Comparison of ENCODE assay signal across 8 cellular contexts in genomic region chr7:2558620-2559282, GRCh38. TPM values are rescaled to one million over a fixed set of nuclear protein-coding genes. Genes with fewer than 3 reads are reported as not detected.
DNase-seq lines count a peak whose midpoint lies in the region; ATAC-seq and TF ChIP-seq lines count a peak whose summit lies in the region.

Gene IQCE, plus strand, starts transcription at chr7:2558979. Its CDS starts 203 bp downstream, at chr7:2559182.

- peaks cover 19 to 22% of the 10 kb centered on the region in 2 donors for H3K4me1 Mint-ChIP-seq in natural killer cell treated with Interleukin-12 subunit alpha and Interleukin-12 subunit beta and Interleukin-15 and Interleukin-18, amount 100 ng/mL, for 72 hours (ENCODE audit: low read depth in 2 of 2)

- no peaks in the 10 kb centered on the region for H3K36me3 Mint-ChIP-seq in natural killer cell treated with Interleukin-12 subunit alpha and Interleukin-12 subunit beta and Interleukin-15 and Interleukin-18, amount 100 ng/mL, for 72 hours

- TF ChIP-seq POLR2A in Raji (IDR thresholded peaks at IDR 0.05; ENCODE audit: insufficient read depth, low read depth, low read length): peak; percentile 43; the same call in 1 of the 2 replicates

- H3K27ac Mint-ChIP-seq in natural killer cell treated with Interleukin-12 subunit alpha and Interleukin-12 subunit beta and Interleukin-15 and Interleukin-18, amount 100 ng/mL, for 72 hours: peak within 1 kb of the TSS; percentile 50 to 78

- DNase-seq in DMS153 (lab: John Stamatoyannopoulos, UW) (peak; percentile 90), fibroblast of the aortic adventitia (ENCODE audit: low read depth) (peak; percentile 83)
- DNase-seq in activated effector memory CD4-positive, alpha-beta T cell treated with Interleukin-2 at 50 U/mL for 16 hours: peak; percentile 86
- peak; percentile 98 for DNase-seq in natural killer cell treated with Interleukin-12 subunit alpha and Interleukin-12 subunit beta and Interleukin-15 and Interleukin-18, amount 100 ng/mL, for 72 hours (ENCODE audit: low spot score)
- DNase-seq in stimulated activated naive CD4-positive, alpha-beta T cell treated with Interleukin-2 at 50 U/mL for 16 hours (lab: John Stamatoyannopoulos, UW): peak; percentile 88

- no peak for TF ChIP-seq CTCF in fibroblast of the aortic adventitia (IDR thresholded peaks at IDR 0.05; ENCODE audit: insufficient read depth, low read length)

- peak within 1 kb of the TSS; percentile 86 for H3K4me3 ChIP-seq in fibroblast of the aortic adventitia (ENCODE audit: low read depth, low read length)

- H3K27me3 Mint-ChIP-seq in natural killer cell treated with Interleukin-12 subunit alpha and Interleukin-12 subunit beta and Interleukin-15 and Interleukin-18, amount 100 ng/mL, for 72 hours: no peaks in the 10 kb centered on the region

- peak; percentile 51 for ATAC-seq in GM21723 (IDR thresholded peaks at IDR 0.05; ENCODE audit: unreplicated experiment)
- peak; percentile 80 to 83 for ATAC-seq in natural killer cell treated with Interleukin-12 subunit alpha and Interleukin-12 subunit beta and Interleukin-15 and Interleukin-18, amount 100 ng/mL, for 72 hours

- H3K9me3 ChIP-seq in KOPT-K1 (ENCODE audit: insufficient read depth, low read length, poor library complexity, severe bottlenecking): no peaks in the 10 kb centered on the region

- H3K4me3 Mint-ChIP-seq in natural killer cell treated with Interleukin-12 subunit alpha and Interleukin-12 subunit beta and Interleukin-15 and Interleukin-18, amount 100 ng/mL, for 72 hours: peak within 1 kb of the TSS; percentile 81

- peaks cover 3% of the 10 kb centered on the region for H3K36me3 ChIP-seq in KOPT-K1 (ENCODE audit: insufficient read depth, low read length)

- H3K27ac ChIP-seq in KOPT-K1 (ENCODE audit: low read depth, low read length, poor library complexity, severe bottlenecking): peak within 1 kb of the TSS; percentile 48

- no peaks in the 10 kb centered on the region for H3K9me3 Mint-ChIP-seq in natural killer cell treated with Interleukin-12 subunit alpha and Interleukin-12 subunit beta and Interleukin-15 and Interleukin-18, amount 100 ng/mL, for 72 hours

RNA-seq across cellular contexts. Expression of gene IQCE, which starts in this region (rescaled TPM):
- 14.0 and 210 TPM in 2 replicates for total RNA-seq in fibroblast of the aortic adventitia (ENCODE audit: low replicate concordance)
- total RNA-seq in natural killer cell treated with Interleukin-12 subunit alpha and Interleukin-12 subunit beta and Interleukin-15 and Interleukin-18, amount 100 ng/mL, for 72 hours: 10 to 100 TPM; 11.6 to 17.7 TPM

Comparison
In these comparisons a context has a peak if more than half of its experiments do, and no peak if none do; other contexts are left out.
1. Peak in every context shown above with its lines: DNase-seq, ATAC-seq, H3K4me3 ChIP-seq and H3K27ac ChIP-seq.